In the genomic region with DNA sequence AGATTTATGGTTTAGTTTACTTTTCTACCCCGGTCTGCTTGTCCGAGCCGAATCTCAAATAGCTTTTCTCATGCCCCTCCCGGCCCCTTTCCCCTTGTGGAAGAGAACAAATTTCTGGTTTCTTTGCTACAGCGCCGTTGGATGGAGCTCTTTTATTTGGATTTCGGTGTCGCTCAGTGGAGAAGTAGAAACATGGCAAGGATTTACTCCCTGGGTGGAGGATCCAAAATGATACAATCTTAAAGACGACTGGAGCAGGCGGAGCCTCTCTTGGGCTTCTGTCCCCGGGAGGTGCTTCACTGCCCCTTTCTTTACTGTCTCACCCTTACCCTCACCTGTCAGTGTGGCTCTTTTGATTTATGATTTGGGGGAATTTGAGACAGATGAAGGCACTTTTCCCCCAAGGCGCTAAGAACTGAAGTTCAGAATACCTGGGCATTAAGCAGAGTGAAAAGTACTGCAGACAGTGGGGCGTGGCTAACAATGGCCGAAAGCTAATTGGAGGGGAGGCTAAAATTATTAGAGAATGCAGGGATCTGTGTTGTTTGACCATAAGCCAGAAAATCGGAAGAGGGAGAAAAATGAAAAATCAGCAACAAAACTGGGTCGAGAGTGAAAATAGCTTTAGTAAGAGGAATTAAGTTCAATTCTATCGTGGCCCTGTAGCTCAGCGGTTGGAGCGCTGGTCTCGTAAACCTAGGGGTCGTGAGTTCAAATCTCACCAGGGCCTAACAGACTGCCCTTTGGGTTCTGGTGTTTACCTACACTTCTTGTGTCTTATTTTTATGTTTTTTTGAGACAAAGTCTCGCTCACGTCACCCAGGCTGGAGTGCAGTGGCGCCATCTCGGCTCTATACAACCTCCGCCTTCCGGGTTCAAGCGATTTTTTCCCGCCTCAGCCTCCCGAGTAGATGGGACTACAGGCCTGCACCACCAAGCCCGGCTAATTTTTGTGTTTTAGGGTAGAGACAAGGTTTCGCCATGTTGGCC, we compare ENCODE assay signal across 1 cellular context.
TF ChIP-seq lines count a peak whose summit lies in the region.

No MANE protein-coding gene starts in this region.

TF ChIP-seq in HEK293, 187 proteins besides CTCF, POLR2A, EP300 and RAD21 (continued from another document):
- TF ChIP-seq, protein P1, sequence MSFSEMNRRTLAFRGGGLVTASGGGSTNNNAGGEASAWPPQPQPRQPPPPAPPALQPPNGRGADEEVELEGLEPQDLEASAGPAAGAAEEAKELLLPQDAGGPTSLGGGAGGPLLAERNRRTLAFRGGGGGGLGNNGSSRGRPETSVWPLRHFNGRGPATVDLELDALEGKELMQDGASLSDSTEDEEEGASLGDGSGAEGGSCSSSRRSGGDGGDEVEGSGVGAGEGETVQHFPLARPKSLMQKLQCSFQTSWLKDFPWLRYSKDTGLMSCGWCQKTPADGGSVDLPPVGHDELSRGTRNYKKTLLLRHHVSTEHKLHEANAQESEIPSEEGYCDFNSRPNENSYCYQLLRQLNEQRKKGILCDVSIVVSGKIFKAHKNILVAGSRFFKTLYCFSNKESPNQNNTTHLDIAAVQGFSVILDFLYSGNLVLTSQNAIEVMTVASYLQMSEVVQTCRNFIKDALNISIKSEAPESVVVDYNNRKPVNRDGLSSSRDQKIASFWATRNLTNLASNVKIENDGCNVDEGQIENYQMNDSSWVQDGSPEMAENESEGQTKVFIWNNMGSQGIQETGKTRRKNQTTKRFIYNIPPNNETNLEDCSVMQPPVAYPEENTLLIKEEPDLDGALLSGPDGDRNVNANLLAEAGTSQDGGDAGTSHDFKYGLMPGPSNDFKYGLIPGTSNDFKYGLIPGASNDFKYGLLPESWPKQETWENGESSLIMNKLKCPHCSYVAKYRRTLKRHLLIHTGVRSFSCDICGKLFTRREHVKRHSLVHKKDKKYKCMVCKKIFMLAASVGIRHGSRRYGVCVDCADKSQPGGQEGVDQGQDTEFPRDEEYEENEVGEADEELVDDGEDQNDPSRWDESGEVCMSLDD (tag by site-specific recombination; IDR thresholded peaks at IDR 0.05): peak; percentile 34; the same call in 1 of the 2 replicates
- TF ChIP-seq, protein P2, sequence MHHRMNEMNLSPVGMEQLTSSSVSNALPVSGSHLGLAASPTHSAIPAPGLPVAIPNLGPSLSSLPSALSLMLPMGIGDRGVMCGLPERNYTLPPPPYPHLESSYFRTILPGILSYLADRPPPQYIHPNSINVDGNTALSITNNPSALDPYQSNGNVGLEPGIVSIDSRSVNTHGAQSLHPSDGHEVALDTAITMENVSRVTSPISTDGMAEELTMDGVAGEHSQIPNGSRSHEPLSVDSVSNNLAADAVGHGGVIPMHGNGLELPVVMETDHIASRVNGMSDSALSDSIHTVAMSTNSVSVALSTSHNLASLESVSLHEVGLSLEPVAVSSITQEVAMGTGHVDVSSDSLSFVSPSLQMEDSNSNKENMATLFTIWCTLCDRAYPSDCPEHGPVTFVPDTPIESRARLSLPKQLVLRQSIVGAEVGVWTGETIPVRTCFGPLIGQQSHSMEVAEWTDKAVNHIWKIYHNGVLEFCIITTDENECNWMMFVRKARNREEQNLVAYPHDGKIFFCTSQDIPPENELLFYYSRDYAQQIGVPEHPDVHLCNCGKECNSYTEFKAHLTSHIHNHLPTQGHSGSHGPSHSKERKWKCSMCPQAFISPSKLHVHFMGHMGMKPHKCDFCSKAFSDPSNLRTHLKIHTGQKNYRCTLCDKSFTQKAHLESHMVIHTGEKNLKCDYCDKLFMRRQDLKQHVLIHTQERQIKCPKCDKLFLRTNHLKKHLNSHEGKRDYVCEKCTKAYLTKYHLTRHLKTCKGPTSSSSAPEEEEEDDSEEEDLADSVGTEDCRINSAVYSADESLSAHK (tag by site-specific recombination; IDR thresholded peaks at IDR 0.05): peak; percentile 77; the same call in 1 of the 2 replicates
- TF ChIP-seq ZXDB (tag by site-specific recombination; IDR thresholded peaks at IDR 0.05) (peak; percentile 29; the same call in 1 of the 2 replicates), ZNF138 (tag by site-specific recombination; IDR thresholded peaks at IDR 0.05; ENCODE audit: borderline replicate concordance) (no peak), ZNF169 (tag by site-specific recombination; IDR thresholded peaks at IDR 0.05) (no peak), ZNF76 (tag by site-specific recombination; IDR thresholded peaks at IDR 0.05; ENCODE audit: borderline replicate concordance, low read depth) (0 out of 2 replicates have a peak, but pooled peaks have one; percentile 32), ZNF510 (tag by site-specific recombination; IDR thresholded peaks at IDR 0.05; ENCODE audit: insufficient replicate concordance) (no peak), SP3 (tag by site-specific recombination; IDR thresholded peaks at IDR 0.05) (peak; percentile 34), ZNF2 (tag by site-specific recombination; IDR thresholded peaks at IDR 0.05) (no peak; the same call in 1 of the 2 replicates), GFI1B (tag by site-specific recombination; IDR thresholded peaks at IDR 0.05) (0 out of 2 replicates have a peak, but pooled peaks have one; percentile 20), ZNF324 (tag by site-specific recombination; IDR thresholded peaks at IDR 0.05) (0 out of 2 replicates have a peak, but pooled peaks have one; percentile 16), ZBTB20 (tag by site-specific recombination; IDR thresholded peaks at IDR 0.05) (peak; percentile 29; the same call in 1 of the 2 replicates), GLIS1 (tag by site-specific recombination; IDR thresholded peaks at IDR 0.05) (peak; percentile 57), ZNF660 (tag by site-specific recombination; IDR thresholded peaks at IDR 0.05) (peak; percentile 13; the same call in 1 of the 2 replicates), ZBTB8A (tag by site-specific recombination; IDR thresholded peaks at IDR 0.05) (no peak; the same call in 1 of the 2 replicates)
- TF ChIP-seq, protein P3, sequence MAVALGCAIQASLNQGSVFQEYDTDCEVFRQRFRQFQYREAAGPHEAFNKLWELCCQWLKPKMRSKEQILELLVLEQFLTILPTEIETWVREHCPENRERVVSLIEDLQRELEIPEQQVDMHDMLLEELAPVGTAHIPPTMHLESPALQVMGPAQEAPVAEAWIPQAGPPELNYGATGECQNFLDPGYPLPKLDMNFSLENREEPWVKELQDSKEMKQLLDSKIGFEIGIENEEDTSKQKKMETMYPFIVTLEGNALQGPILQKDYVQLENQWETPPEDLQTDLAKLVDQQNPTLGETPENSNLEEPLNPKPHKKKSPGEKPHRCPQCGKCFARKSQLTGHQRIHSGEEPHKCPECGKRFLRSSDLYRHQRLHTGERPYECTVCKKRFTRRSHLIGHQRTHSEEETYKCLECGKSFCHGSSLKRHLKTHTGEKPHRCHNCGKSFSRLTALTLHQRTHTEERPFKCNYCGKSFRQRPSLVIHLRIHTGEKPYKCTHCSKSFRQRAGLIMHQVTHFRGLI (tag by site-specific recombination; IDR thresholded peaks at IDR 0.05): peak; percentile 23; the same call in 1 of the 2 replicates
- TF ChIP-seq, protein P4, sequence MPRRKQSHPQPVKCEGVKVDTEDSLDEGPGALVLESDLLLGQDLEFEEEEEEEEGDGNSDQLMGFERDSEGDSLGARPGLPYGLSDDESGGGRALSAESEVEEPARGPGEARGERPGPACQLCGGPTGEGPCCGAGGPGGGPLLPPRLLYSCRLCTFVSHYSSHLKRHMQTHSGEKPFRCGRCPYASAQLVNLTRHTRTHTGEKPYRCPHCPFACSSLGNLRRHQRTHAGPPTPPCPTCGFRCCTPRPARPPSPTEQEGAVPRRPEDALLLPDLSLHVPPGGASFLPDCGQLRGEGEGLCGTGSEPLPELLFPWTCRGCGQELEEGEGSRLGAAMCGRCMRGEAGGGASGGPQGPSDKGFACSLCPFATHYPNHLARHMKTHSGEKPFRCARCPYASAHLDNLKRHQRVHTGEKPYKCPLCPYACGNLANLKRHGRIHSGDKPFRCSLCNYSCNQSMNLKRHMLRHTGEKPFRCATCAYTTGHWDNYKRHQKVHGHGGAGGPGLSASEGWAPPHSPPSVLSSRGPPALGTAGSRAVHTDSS (tag by site-specific recombination; IDR thresholded peaks at IDR 0.05): 0 out of 2 replicates have a peak, but pooled peaks have one; percentile 15
- TF ChIP-seq, protein P5, sequence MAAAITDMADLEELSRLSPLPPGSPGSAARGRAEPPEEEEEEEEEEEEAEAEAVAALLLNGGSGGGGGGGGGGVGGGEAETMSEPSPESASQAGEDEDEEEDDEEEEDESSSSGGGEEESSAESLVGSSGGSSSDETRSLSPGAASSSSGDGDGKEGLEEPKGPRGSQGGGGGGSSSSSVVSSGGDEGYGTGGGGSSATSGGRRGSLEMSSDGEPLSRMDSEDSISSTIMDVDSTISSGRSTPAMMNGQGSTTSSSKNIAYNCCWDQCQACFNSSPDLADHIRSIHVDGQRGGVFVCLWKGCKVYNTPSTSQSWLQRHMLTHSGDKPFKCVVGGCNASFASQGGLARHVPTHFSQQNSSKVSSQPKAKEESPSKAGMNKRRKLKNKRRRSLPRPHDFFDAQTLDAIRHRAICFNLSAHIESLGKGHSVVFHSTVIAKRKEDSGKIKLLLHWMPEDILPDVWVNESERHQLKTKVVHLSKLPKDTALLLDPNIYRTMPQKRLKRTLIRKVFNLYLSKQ (tag by site-specific recombination; IDR thresholded peaks at IDR 0.05; ENCODE audit: borderline replicate concordance): no peak
